Comparison of ENCODE assay signal across 1 cellular context in the genomic region with DNA sequence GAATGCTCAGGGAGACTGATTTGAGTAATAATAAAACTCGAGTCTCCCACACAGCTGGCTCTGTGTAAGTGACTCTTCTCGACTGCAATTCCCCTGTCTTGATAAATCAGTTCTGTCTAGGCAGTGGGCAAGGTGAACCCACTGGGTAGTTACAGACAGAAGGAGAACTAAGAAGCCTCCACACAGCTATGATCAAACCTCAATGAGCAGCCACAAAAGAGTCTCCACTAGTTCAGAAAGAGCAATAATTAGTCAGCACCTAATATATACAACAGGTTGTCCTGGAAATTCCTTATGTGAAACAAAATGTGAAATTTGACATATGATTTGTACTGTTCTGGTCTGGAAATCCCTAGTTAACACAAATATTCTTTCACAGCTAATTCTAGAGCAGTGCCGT.
TF ChIP-seq lines count a peak whose summit lies in the region.

No MANE protein-coding gene starts in this region.

TF ChIP-seq in GM12878, 131 proteins besides CTCF, POLR2A, EP300 and RAD21:
- TF ChIP-seq, protein P1, sequence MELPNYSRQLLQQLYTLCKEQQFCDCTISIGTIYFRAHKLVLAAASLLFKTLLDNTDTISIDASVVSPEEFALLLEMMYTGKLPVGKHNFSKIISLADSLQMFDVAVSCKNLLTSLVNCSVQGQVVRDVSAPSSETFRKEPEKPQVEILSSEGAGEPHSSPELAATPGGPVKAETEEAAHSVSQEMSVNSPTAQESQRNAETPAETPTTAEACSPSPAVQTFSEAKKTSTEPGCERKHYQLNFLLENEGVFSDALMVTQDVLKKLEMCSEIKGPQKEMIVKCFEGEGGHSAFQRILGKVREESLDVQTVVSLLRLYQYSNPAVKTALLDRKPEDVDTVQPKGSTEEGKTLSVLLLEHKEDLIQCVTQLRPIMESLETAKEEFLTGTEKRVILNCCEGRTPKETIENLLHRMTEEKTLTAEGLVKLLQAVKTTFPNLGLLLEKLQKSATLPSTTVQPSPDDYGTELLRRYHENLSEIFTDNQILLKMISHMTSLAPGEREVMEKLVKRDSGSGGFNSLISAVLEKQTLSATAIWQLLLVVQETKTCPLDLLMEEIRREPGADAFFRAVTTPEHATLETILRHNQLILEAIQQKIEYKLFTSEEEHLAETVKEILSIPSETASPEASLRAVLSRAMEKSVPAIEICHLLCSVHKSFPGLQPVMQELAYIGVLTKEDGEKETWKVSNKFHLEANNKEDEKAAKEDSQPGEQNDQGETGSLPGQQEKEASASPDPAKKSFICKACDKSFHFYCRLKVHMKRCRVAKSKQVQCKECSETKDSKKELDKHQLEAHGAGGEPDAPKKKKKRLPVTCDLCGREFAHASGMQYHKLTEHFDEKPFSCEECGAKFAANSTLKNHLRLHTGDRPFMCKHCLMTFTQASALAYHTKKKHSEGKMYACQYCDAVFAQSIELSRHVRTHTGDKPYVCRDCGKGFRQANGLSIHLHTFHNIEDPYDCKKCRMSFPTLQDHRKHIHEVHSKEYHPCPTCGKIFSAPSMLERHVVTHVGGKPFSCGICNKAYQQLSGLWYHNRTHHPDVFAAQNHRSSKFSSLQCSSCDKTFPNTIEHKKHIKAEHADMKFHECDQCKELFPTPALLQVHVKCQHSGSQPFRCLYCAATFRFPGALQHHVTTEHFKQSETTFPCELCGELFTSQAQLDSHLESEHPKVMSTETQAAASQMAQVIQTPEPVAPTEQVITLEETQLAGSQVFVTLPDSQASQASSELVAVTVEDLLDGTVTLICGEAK (IDR thresholded peaks at IDR 0.05; ENCODE audit: borderline replicate concordance): no peak
- TF ChIP-seq CHD4 (IDR thresholded peaks at IDR 0.05) (no peak), CHD2 (IDR thresholded peaks at IDR 0.05; ENCODE audit: borderline replicate concordance, low read depth, low read length) (no peak), RBBP5 (conservative IDR thresholded peaks at IDR 0.05) (no peak), WRNIP1 (IDR thresholded peaks at IDR 0.05; ENCODE audit: borderline replicate concordance, low read depth, low read length) (no peak), TCF3 (IDR thresholded peaks at IDR 0.05; ENCODE audit: borderline replicate concordance, insufficient read depth, low read depth, low read length) (no peak), NR2C2 (IDR thresholded peaks at IDR 0.05; ENCODE audit: borderline replicate concordance, control insufficient read depth, insufficient read length, low read depth) (no peak), RCOR1 (conservative IDR thresholded peaks at IDR 0.05; ENCODE audit: low read depth, low read length) (no peak), GATAD2B (conservative IDR thresholded peaks at IDR 0.05; ENCODE audit: low read depth) (no peak), KAT2A (conservative IDR thresholded peaks at IDR 0.05; ENCODE audit: control insufficient read depth, low read depth, low read length) (no peak), MEF2B (IDR thresholded peaks at IDR 0.05; ENCODE audit: partially characterized antibody, poor library complexity, severe bottlenecking) (no peak), HDAC2 (IDR thresholded peaks at IDR 0.05) (no peak), SMAD1 (IDR thresholded peaks at IDR 0.05; ENCODE audit: low read depth, partially characterized antibody) (no peak), SRF (IDR thresholded peaks at IDR 0.05; ENCODE audit: low read depth in 2 of 2, low read length in 2 of 2) (no peak), HSF1 (IDR thresholded peaks at IDR 0.05; ENCODE audit: low read depth, low read length) (no peak), RAD51 (IDR thresholded peaks at IDR 0.05) (no peak)
- TF ChIP-seq, protein P2, sequence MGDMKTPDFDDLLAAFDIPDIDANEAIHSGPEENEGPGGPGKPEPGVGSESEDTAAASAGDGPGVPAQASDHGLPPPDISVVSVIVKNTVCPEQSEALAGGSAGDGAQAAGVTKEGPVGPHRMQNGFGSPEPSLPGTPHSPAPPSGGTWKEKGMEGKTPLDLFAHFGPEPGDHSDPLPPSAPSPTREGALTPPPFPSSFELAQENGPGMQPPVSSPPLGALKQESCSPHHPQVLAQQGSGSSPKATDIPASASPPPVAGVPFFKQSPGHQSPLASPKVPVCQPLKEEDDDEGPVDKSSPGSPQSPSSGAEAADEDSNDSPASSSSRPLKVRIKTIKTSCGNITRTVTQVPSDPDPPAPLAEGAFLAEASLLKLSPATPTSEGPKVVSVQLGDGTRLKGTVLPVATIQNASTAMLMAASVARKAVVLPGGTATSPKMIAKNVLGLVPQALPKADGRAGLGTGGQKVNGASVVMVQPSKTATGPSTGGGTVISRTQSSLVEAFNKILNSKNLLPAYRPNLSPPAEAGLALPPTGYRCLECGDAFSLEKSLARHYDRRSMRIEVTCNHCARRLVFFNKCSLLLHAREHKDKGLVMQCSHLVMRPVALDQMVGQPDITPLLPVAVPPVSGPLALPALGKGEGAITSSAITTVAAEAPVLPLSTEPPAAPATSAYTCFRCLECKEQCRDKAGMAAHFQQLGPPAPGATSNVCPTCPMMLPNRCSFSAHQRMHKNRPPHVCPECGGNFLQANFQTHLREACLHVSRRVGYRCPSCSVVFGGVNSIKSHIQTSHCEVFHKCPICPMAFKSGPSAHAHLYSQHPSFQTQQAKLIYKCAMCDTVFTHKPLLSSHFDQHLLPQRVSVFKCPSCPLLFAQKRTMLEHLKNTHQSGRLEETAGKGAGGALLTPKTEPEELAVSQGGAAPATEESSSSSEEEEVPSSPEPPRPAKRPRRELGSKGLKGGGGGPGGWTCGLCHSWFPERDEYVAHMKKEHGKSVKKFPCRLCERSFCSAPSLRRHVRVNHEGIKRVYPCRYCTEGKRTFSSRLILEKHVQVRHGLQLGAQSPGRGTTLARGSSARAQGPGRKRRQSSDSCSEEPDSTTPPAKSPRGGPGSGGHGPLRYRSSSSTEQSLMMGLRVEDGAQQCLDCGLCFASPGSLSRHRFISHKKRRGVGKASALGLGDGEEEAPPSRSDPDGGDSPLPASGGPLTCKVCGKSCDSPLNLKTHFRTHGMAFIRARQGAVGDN (IDR thresholded peaks at IDR 0.05): no peak
- TF ChIP-seq, protein P3, sequence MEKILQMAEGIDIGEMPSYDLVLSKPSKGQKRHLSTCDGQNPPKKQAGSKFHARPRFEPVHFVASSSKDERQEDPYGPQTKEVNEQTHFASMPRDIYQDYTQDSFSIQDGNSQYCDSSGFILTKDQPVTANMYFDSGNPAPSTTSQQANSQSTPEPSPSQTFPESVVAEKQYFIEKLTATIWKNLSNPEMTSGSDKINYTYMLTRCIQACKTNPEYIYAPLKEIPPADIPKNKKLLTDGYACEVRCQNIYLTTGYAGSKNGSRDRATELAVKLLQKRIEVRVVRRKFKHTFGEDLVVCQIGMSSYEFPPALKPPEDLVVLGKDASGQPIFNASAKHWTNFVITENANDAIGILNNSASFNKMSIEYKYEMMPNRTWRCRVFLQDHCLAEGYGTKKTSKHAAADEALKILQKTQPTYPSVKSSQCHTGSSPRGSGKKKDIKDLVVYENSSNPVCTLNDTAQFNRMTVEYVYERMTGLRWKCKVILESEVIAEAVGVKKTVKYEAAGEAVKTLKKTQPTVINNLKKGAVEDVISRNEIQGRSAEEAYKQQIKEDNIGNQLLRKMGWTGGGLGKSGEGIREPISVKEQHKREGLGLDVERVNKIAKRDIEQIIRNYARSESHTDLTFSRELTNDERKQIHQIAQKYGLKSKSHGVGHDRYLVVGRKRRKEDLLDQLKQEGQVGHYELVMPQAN (conservative IDR thresholded peaks at IDR 0.05): no peak
- TF ChIP-seq, protein P4, sequence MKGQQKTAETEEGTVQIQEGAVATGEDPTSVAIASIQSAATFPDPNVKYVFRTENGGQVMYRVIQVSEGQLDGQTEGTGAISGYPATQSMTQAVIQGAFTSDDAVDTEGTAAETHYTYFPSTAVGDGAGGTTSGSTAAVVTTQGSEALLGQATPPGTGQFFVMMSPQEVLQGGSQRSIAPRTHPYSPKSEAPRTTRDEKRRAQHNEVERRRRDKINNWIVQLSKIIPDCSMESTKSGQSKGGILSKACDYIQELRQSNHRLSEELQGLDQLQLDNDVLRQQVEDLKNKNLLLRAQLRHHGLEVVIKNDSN (IDR thresholded peaks at IDR 0.05; ENCODE audit: borderline replicate concordance, extremely low read length, insufficient read depth, low read depth, low read length): no peak
